In the genomic region with DNA sequence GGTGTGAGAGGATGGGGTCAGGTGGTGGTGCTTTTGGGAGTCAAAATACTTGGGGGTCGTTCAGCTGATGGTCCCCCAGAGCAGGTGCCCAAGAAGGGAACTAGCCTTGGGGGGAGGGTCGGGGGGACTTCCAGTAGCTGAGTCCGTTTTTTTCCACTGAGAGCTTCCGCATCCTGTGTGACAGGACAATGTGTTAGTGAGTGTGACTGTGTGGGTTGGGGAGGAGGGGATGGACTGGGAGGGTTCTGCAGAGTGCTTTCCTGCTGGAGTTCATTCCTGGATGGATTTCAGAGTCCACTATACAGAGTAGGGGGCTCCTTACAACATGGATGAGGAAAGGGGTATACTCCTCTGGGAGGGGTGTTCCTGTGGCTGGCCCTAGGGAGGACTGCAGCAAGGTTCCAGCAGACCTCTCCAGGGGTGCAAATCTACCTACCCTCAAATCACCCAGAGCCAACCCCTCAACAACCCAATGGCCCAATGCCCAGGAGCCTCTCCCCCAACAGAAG, we compare ENCODE assay signal across 1 cellular context.
TF ChIP-seq lines count a peak whose summit lies in the region.

No MANE protein-coding gene starts in this region.

TF ChIP-seq in WTC11, 78 proteins besides CTCF, POLR2A, EP300 and RAD21 (continued from another document):
- TF ChIP-seq, protein P1, sequence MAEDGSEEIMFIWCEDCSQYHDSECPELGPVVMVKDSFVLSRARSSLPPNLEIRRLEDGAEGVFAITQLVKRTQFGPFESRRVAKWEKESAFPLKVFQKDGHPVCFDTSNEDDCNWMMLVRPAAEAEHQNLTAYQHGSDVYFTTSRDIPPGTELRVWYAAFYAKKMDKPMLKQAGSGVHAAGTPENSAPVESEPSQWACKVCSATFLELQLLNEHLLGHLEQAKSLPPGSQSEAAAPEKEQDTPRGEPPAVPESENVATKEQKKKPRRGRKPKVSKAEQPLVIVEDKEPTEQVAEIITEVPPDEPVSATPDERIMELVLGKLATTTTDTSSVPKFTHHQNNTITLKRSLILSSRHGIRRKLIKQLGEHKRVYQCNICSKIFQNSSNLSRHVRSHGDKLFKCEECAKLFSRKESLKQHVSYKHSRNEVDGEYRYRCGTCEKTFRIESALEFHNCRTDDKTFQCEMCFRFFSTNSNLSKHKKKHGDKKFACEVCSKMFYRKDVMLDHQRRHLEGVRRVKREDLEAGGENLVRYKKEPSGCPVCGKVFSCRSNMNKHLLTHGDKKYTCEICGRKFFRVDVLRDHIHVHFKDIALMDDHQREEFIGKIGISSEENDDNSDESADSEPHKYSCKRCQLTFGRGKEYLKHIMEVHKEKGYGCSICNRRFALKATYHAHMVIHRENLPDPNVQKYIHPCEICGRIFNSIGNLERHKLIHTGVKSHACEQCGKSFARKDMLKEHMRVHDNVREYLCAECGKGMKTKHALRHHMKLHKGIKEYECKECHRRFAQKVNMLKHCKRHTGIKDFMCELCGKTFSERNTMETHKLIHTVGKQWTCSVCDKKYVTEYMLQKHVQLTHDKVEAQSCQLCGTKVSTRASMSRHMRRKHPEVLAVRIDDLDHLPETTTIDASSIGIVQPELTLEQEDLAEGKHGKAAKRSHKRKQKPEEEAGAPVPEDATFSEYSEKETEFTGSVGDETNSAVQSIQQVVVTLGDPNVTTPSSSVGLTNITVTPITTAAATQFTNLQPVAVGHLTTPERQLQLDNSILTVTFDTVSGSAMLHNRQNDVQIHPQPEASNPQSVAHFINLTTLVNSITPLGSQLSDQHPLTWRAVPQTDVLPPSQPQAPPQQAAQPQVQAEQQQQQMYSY (CRISPR knock-in tag; IDR thresholded peaks at IDR 0.05), result no peak
- TF ChIP-seq, protein P2, sequence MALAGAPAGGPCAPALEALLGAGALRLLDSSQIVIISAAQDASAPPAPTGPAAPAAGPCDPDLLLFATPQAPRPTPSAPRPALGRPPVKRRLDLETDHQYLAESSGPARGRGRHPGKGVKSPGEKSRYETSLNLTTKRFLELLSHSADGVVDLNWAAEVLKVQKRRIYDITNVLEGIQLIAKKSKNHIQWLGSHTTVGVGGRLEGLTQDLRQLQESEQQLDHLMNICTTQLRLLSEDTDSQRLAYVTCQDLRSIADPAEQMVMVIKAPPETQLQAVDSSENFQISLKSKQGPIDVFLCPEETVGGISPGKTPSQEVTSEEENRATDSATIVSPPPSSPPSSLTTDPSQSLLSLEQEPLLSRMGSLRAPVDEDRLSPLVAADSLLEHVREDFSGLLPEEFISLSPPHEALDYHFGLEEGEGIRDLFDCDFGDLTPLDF (CRISPR knock-in tag; IDR thresholded peaks at IDR 0.05), result no peak
- TF ChIP-seq FOXP1 (CRISPR knock-in tag; IDR thresholded peaks at IDR 0.05; ENCODE audit: borderline replicate concordance), result no peak
- TF ChIP-seq, protein P3, sequence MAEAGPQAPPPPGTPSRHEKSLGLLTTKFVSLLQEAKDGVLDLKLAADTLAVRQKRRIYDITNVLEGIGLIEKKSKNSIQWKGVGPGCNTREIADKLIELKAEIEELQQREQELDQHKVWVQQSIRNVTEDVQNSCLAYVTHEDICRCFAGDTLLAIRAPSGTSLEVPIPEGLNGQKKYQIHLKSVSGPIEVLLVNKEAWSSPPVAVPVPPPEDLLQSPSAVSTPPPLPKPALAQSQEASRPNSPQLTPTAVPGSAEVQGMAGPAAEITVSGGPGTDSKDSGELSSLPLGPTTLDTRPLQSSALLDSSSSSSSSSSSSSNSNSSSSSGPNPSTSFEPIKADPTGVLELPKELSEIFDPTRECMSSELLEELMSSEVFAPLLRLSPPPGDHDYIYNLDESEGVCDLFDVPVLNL (CRISPR knock-in tag; IDR thresholded peaks at IDR 0.05; ENCODE audit: borderline replicate concordance, low read depth), result no peak
